In genomic region chr4:55932489-55932888, GRCh38 we compare ENCODE assay signal across 14 cellular contexts. TPM values are rescaled to one million over a fixed set of nuclear protein-coding genes. Genes with fewer than 3 reads are reported as not detected.
DNase-seq lines count a peak whose midpoint lies in the region; ATAC-seq and TF ChIP-seq lines count a peak whose summit lies in the region.
"Had no signal": no experiment of that assay in that cellular context is flagged by ENCODE, and none has a peak within 500 bp of the region (broad histone marks: within the 10 kb centered on the region; RNA-seq: fewer than 3 reads in every experiment).

No MANE protein-coding gene starts in this region.

- H3K27ac ChIP-seq in neuronal stem cell (replicated peaks; ENCODE audit: low read length) (no peak overlapping the region), tibial artery (no peak overlapping the region)
- H3K27ac ChIP-seq: C4-2B had no signal

- H3K36me3 ChIP-seq in neuronal stem cell (replicated peaks in 1 of 2; ENCODE audit: control insufficient read depth in 2 of 2, insufficient read depth in 2 of 2, low read length in 2 of 2) (no peaks in the 10 kb centered on the region), tibial artery (no peaks in the 10 kb centered on the region)
- H3K36me3 ChIP-seq: HAP-1 had no signal

- H3K9me3 ChIP-seq in neuronal stem cell (replicated peaks in 1 of 2; ENCODE audit: control insufficient read depth in 2 of 2, insufficient read depth in 1 of 2, low read depth in 1 of 2, low read length in 2 of 2) (peaks cover 0 to 12% of the 10 kb centered on the region in 2 donors), tibial artery (no peaks in the 10 kb centered on the region)

- no peak overlapping the region for H3K9ac ChIP-seq in neuronal stem cell (ENCODE audit: low read depth, low read length, poor library complexity)

- H3K4me1 ChIP-seq in neuronal stem cell (ENCODE audit: control insufficient read depth in 2 of 2, insufficient read depth in 1 of 2, low read depth in 1 of 2, low read length in 2 of 2) (no peaks in the 10 kb centered on the region), tibial artery (no peaks in the 10 kb centered on the region)

- WGBS in neuronal stem cell (ENCODE audit: extremely low coverage in 2 of 2, insufficient read length in 2 of 2, insufficient replicate concordance in 1 of 2), 2 donors: no CpG with 5 or more reads among the region's 3 CpGs

- DNase-seq in NCI-H226 (peak; percentile 23), epithelial cell of esophagus (ENCODE audit: low read depth) (peak; percentile 33), neuronal stem cell (ENCODE audit: low spot score) (no peak), tibial artery (no peak), SW480 (ENCODE audit: low spot score) (no peak)
- DNase-seq in activated CD4-positive, alpha-beta T cell treated with anti-CD3 and anti-CD28 coated beads, Interleukin-2, amount 50 U/mL, for 1 hour: no peak
- DNase-seq: ACHN; AML-193; Caco-2; CD4-positive, alpha-beta T cell; GDM1 had no signal

- no peak overlapping the region for H2BK5ac ChIP-seq in neuronal stem cell (ENCODE audit: low read length)

- no peak overlapping the region for H2BK120ac ChIP-seq in neuronal stem cell (ENCODE audit: low read depth, low read length)

- H4K8ac ChIP-seq in neuronal stem cell (ENCODE audit: low read depth, low read length): no peak overlapping the region

- intact Hi-C loops in tibial artery (cut with DNase I; ENCODE audit: low total_unique reads): no loop called here

- H4K91ac ChIP-seq in neuronal stem cell (ENCODE audit: low read depth, low read length, poor library complexity): no peak overlapping the region

- no peak for TF ChIP-seq CTCF in epithelial cell of esophagus (IDR thresholded peaks at IDR 0.05; ENCODE audit: insufficient read depth, low read depth, low read length, missing control alignments)
- no peak for TF ChIP-seq CTCF in tibial artery (IDR thresholded peaks at IDR 0.05)

- no peaks in the 10 kb centered on the region for H3K79me1 ChIP-seq in neuronal stem cell (ENCODE audit: low read depth, low read length)

- H2BK12ac ChIP-seq in neuronal stem cell (ENCODE audit: low read length): no peak overlapping the region

- H3K14ac ChIP-seq in neuronal stem cell (ENCODE audit: low read length): peak overlapping the region; percentile 25

- H2AFZ ChIP-seq in neuronal stem cell (ENCODE audit: low read length): no peak overlapping the region

- H3K18ac ChIP-seq in neuronal stem cell (ENCODE audit: low read length): no peak overlapping the region

- H2BK15ac ChIP-seq in neuronal stem cell (ENCODE audit: low read length): no peak overlapping the region

- peaks cover 0 to 2% (median 0%) of the 10 kb centered on the region in 3 experiments for H3K27me3 ChIP-seq in neuronal stem cell (ENCODE audit: control insufficient read depth in 3 of 3, insufficient read depth in 3 of 3, low read depth in 1 of 3, low read length in 3 of 3)
- no peaks in the 10 kb centered on the region for H3K27me3 ChIP-seq in tibial artery

- no peak overlapping the region for H3K23ac ChIP-seq in neuronal stem cell (ENCODE audit: low read depth, low read length, poor library complexity)

- H3K4me3 ChIP-seq in epithelial cell of esophagus (ENCODE audit: low read length) (no peak overlapping the region), neuronal stem cell (ENCODE audit: low read length in 2 of 2) (no peak overlapping the region), tibial artery (no peak overlapping the region)
- H3K4me3 ChIP-seq: HAP-1 had no signal

- H2AK5ac ChIP-seq in neuronal stem cell (ENCODE audit: low read depth, low read length): no peak overlapping the region

- H3K4me2 ChIP-seq in neuronal stem cell (ENCODE audit: insufficient read depth, low read length, poor library complexity, severe bottlenecking): no peak overlapping the region

- H3K4ac ChIP-seq in neuronal stem cell (ENCODE audit: low read length): no peak overlapping the region

- ATAC-seq in GM19397 (IDR thresholded peaks at IDR 0.05; ENCODE audit: unreplicated experiment): no peak

RNA-seq across cellular contexts. Expression of gene CEP135, which starts 16.3 kb away (rescaled TPM):
- polyA plus RNA-seq in neuronal stem cell (2013, experiment 1 of 2): 10.4 TPM
- 10.8 TPM for polyA plus RNA-seq in neuronal stem cell (2013, experiment 2 of 2)

Comparison
In these comparisons a context has a peak if more than half of its experiments do, and no peak if none do; other contexts are left out.
1. DNase-seq: peak in NCI-H226 (single experiment) and epithelial cell of esophagus (single experiment); none in neuronal stem cell (single experiment), tibial artery (0 of 2), activated CD4-positive, alpha-beta T cell treated with anti-CD3 and anti-CD28 coated beads, Interleukin-2, amount 50 U/mL, for 1 hour (single experiment) and SW480 (single experiment).